ENCODE assay signal across 17 cellular contexts in the genomic region with DNA sequence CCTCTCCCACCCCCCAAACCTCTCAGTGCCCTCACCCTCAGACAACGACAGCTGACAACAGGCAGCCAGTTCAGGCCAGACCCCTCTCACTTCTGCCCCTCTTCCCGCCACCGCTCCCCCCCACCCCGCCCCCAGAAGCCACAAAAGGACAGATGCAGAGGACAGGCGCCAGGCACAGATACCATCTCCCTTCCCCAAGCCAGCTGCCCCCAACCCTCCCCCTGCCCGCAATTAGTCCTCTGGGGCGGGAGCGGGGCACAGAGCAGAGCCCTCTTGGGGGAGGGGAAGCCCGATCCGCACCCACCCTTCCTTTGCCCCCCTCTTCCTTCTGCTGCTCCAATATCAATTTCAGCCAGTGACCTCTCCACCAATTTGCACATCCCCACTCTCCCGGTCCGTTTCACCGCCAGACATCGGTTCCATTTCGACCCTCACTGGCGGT. TPM values are rescaled to one million over a fixed set of nuclear protein-coding genes. Genes with fewer than 3 reads are reported as not detected.
DNase-seq lines count a peak whose midpoint lies in the region; ATAC-seq and TF ChIP-seq lines count a peak whose summit lies in the region.
"Had no signal": no experiment of that assay in that cellular context is flagged by ENCODE, and none has a peak within 500 bp of the region (broad histone marks: within the 10 kb centered on the region; RNA-seq: fewer than 3 reads in every experiment).

No MANE protein-coding gene starts in this region.

- TF ChIP-seq EP300 in suprapubic skin (IDR thresholded peaks at IDR 0.05) = no peak

- peaks cover 0 to 15% of the 10 kb centered on the region in 2 donors for H3K27me3 ChIP-seq in right atrium auricular region
- peaks cover 14 to 54% (median 33%) of the 10 kb centered on the region in 9 donors for H3K27me3 ChIP-seq in heart left ventricle
- H3K27me3 ChIP-seq in suprapubic skin = peaks cover 59% of the 10 kb centered on the region
- H3K27me3 ChIP-seq: right lobe of liver had no signal

- H3K9me3 ChIP-seq in right atrium auricular region = no peaks in the 10 kb centered on the region
- H3K9me3 ChIP-seq in heart left ventricle = no peaks in the 10 kb centered on the region
- no peaks in the 10 kb centered on the region for H3K9me3 ChIP-seq in suprapubic skin
- H3K9me3 ChIP-seq: lower lobe of right lung, right lobe of liver had no signal

- TF ChIP-seq POLR2A in heart left ventricle (IDR thresholded peaks at IDR 0.05) = no peak
- TF ChIP-seq POLR2A in suprapubic skin (IDR thresholded peaks at IDR 0.05) = no peak

- no peak for ATAC-seq in heart left ventricle
- no peak for ATAC-seq in HG03571 (IDR thresholded peaks at IDR 0.05; ENCODE audit: unreplicated experiment)
- ATAC-seq: foreskin keratinocyte had no signal

- WGBS in heart left ventricle, 4 donors = 6 to 8% (median 8%) methylated on average over 14 to 16 of the region's 16 CpGs
- 6% methylated on average over 13 of the region's 16 CpGs for WGBS in suprapubic skin

- H3K4me1 ChIP-seq in right atrium auricular region = peaks cover 0 to 27% of the 10 kb centered on the region in 2 donors
- H3K4me1 ChIP-seq in heart left ventricle = peaks cover 0 to 22% (median 9%) of the 10 kb centered on the region in 12 donors
- peaks cover 16% of the 10 kb centered on the region for H3K4me1 ChIP-seq in suprapubic skin
- H3K4me1 ChIP-seq: foreskin keratinocyte had no signal

- H3K4me3 ChIP-seq in right atrium auricular region = peak overlapping the region; percentile 55 to 60
- H3K4me3 ChIP-seq in heart left ventricle = peak overlapping the region in 4 of 12 donors; percentile 36 to 51 (median 44)
- H3K4me3 ChIP-seq in suprapubic skin = peak overlapping the region; percentile 29
- H3K4me3 ChIP-seq: GM23248 had no signal

- TF ChIP-seq CTCF in right atrium auricular region (IDR thresholded peaks at IDR 0.05) (no peak), heart left ventricle (IDR thresholded peaks at IDR 0.05) (no peak), suprapubic skin (IDR thresholded peaks at IDR 0.05) (no peak), GM13976 (IDR thresholded peaks at IDR 0.05; ENCODE audit: borderline replicate concordance, control extremely low read depth, extremely low read depth, insufficient read depth, missing control alignments) (no peak)

- H3K36me3 ChIP-seq in right atrium auricular region (no peaks in the 10 kb centered on the region), heart left ventricle (no peaks in the 10 kb centered on the region), suprapubic skin (no peaks in the 10 kb centered on the region)
- H3K36me3 ChIP-seq: lower lobe of right lung, right lobe of liver had no signal

- H3K27ac ChIP-seq in right atrium auricular region (peak overlapping the region; percentile 73 to 87), heart left ventricle (no peak overlapping the region), suprapubic skin (no peak overlapping the region)
- H3K27ac ChIP-seq: foreskin keratinocyte, GM23248, lower lobe of right lung, right lobe of liver had no signal

- DNase-seq in right atrium auricular region (ENCODE audit: low spot score) = no peak
- no peak for DNase-seq in heart left ventricle
- peak; percentile 94 for DNase-seq in SK-N-DZ (ENCODE audit: low spot score)
- peak; percentile 76 for DNase-seq in islet precursor cell
- no peak for DNase-seq in suprapubic skin (ENCODE audit: low spot score in 2 of 2)
- DNase-seq in kidney tubule cell (ENCODE audit: low spot score) = no peak
- DNase-seq in GM13976 (ENCODE audit: low spot score) = no peak
- DNase-seq: activated CD4-positive, alpha-beta T cell treated with anti-CD3 and anti-CD28 coated beads, Interleukin-2, amount 10 ng/mL, durations not matched to agents 7 days and 5 days; CD4-positive, CD25-positive, alpha-beta regulatory T cell; cortex of kidney; foreskin keratinocyte; GM23248; lower lobe of right lung; NCI-H510A treated with DMSO at 0.1 percent for 48 hours; right lobe of liver had no signal

- in situ Hi-C loops in GM13976 (cut with MboI; ENCODE audit: low sequenced_read_pairs, unreplicated experiment) = no loop called here

- intact Hi-C loops in heart left ventricle (cut with DNase I) = loop anchor here in 2 of 10 donors (10.0 kb wide), 1 partner anchor 246 kb away; no protein-coding TSS in a partner anchor

RNA-seq across cellular contexts. Expression of gene SHD, which starts 0.6 kb away (rescaled TPM):
- 10 to 100 TPM; 24.2 to 24.6 TPM for total RNA-seq in right atrium auricular region
- under 1 TPM in 1 of 9 donors, not detected in 8; 0.52 TPM for total RNA-seq in heart left ventricle
- polyA plus RNA-seq in heart left ventricle = not detected
- polyA plus RNA-seq in SK-N-DZ (2014; cell fraction: cytosol; rRNA removed) = 210 and 265 TPM in 2 replicates
- polyA plus RNA-seq in SK-N-DZ (2014; cell fraction: nucleus; rRNA removed) = 520 and 595 TPM in 2 replicates
- total RNA-seq in suprapubic skin = not detected
- total RNA-seq: activated CD4-positive, alpha-beta T cell treated with anti-CD3 and anti-CD28 coated beads, Interleukin-2, amount 10 ng/mL, durations not matched to agents 7 days and 5 days; CD4-positive, CD25-positive, alpha-beta regulatory T cell; foreskin keratinocyte; GM23248; lower lobe of right lung; ureter had no signal
- polyA plus RNA-seq: CD4-positive, CD25-positive, alpha-beta regulatory T cell; foreskin keratinocyte; GM23248 had no signal

RNA-seq across cellular contexts. Expression of gene TMIGD2, which starts 23.7 kb away (rescaled TPM):
- under 1 TPM in 1 of 2 donors, not detected in 1; 0.28 TPM for total RNA-seq in right atrium auricular region
- total RNA-seq in heart left ventricle = under 1 TPM in 3 of 9 donors, not detected in 6; 0.20 to 0.67 (median 0.30) TPM
- polyA plus RNA-seq in heart left ventricle = under 1 TPM in 1 of 2 donors, not detected in 1; 0.06 TPM
- 11.5 and 13.9 TPM in 2 replicates for polyA plus RNA-seq in SK-N-DZ (2014; cell fraction: cytosol; rRNA removed)
- 0.60 and 3.6 TPM in 2 replicates for polyA plus RNA-seq in SK-N-DZ (2014; cell fraction: nucleus; rRNA removed)
- total RNA-seq in suprapubic skin = not detected
- total RNA-seq: foreskin keratinocyte, GM23248 had no signal
- polyA plus RNA-seq: foreskin keratinocyte, GM23248 had no signal

RNA-seq across cellular contexts. Expression of gene FSD1, which starts 25.9 kb away (rescaled TPM):
- total RNA-seq in right atrium auricular region (not detected), heart left ventricle (1 to 10 TPM in 1 of 9 donors, not detected in 8; 1.2 TPM), suprapubic skin (not detected)
- under 1 TPM in 1 of 2 donors, not detected in 1; 0.04 TPM for polyA plus RNA-seq in heart left ventricle
- 127 and 150 TPM in 2 replicates for polyA plus RNA-seq in SK-N-DZ (2014; cell fraction: cytosol; rRNA removed)
- polyA plus RNA-seq in SK-N-DZ (2014; cell fraction: nucleus; rRNA removed) = 340 and 346 TPM in 2 replicates
- total RNA-seq: ureter had no signal

RNA-seq across cellular contexts. Expression of gene YJU2, which starts 31.6 kb away (rescaled TPM):
- total RNA-seq in right atrium auricular region = 10 to 100 TPM in 1 of 2 donors, 1 to 10 TPM in 1; 9.1 to 17.6 TPM
- 10 to 100 TPM in 6 of 9 donors, 1 to 10 TPM in 3; 7.6 to 19.1 (median 10.4) TPM for total RNA-seq in heart left ventricle
- 10 to 100 TPM; 23.1 to 26.7 TPM for polyA plus RNA-seq in heart left ventricle
- polyA plus RNA-seq in SK-N-DZ (2014; cell fraction: cytosol; rRNA removed) = 24.5 and 25.6 TPM in 2 replicates
- polyA plus RNA-seq in SK-N-DZ (2014; cell fraction: nucleus; rRNA removed) = 10.1 and 11.3 TPM in 2 replicates
- total RNA-seq in suprapubic skin = 10 to 100 TPM; 23.3 to 34.3 (median 26.9) TPM

RNA-seq across cellular contexts. Expression of gene EBI3, which starts 49.2 kb away (rescaled TPM):
- total RNA-seq in right atrium auricular region = 1 to 10 TPM; 1.7 to 2.6 TPM
- 1 to 10 TPM in 4 of 9 donors, under 1 TPM in 5; 0.27 to 5.6 (median 0.54) TPM for total RNA-seq in heart left ventricle
- 1 to 10 TPM in 1 of 2 donors, under 1 TPM in 1; 0.88 to 1.4 TPM for polyA plus RNA-seq in heart left ventricle
- polyA plus RNA-seq in SK-N-DZ (2014; cell fraction: cytosol; rRNA removed) = not detected in 2 replicates
- polyA plus RNA-seq in SK-N-DZ (2014; cell fraction: nucleus; rRNA removed) = not detected in 2 replicates
- under 1 TPM in 3 of 4 donors, not detected in 1; 0.57 to 0.89 (median 0.57) TPM for total RNA-seq in suprapubic skin
- total RNA-seq: CD4-positive, CD25-positive, alpha-beta regulatory T cell; foreskin keratinocyte; GM23248 had no signal

Comparison
In these comparisons a context has a peak if more than half of its experiments do, and no peak if none do; other contexts are left out.
1. H3K27ac ChIP-seq: peak in right atrium auricular region (2 of 2); none in heart left ventricle (0 of 12) and suprapubic skin (single experiment).
2. RNA of gene SHD, which starts 0.6 kb away (total RNA-seq): 24.2 to 24.6 TPM in right atrium auricular region; 0.52 TPM in heart left ventricle and not detected in suprapubic skin; every median in the first group is over 10 times any median in the second.
3. DNase-seq: peak in SK-N-DZ (single experiment) and islet precursor cell (single experiment); none in right atrium auricular region (single experiment), heart left ventricle (0 of 5), suprapubic skin (0 of 2), kidney tubule cell (single experiment) and GM13976 (single experiment).